8 cellular contexts compared by ENCODE assay signal in the genomic region with DNA sequence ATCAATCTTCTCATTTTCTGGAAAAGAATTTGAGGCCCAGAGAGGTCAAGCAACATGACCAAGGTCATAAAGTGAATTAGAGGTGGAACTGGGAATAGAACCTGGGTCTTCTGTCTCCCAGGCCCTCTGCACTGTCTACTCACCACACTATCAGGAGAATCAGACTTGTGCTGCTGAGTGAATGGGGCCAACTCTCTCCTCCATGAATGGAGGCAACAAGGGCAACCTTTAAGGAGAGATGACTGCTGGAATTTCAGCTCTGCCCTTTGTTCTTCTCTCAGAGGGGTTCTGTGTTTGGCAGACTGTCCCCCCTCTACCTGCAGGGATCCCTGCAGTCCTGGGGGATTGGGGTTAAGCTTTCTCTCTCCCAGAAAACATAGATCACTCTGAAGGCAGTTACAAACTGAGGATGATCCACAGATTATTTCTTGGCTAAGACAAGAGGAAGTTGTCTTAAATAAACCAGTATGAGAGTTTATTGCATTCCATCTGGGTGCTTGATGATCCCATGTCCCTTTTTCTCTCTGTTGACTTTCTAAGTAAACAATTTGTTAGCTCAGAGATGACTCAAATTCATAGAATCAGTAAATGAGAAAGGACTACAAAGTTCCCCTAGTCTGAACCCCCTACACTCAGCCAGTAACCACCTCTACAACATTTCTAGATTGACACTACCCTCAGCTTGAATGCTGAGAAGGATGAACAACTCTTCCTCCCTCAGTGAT.
DNase-seq lines count a peak whose midpoint lies in the region; ATAC-seq, FAIRE-seq and TF ChIP-seq lines count a peak whose summit lies in the region.

No MANE protein-coding gene starts in this region.

- peaks cover 8% of the 10 kb centered on the region for H3K9me3 Mint-ChIP-seq in dendritic cell treated with granulocyte-macrophage colony-stimulating factor and Interleukin-4, amounts not matched to agents 40 ng/mL and 50 ng/mL, for 4 days
- H3K9me3 Mint-ChIP-seq in natural killer cell, result no peaks in the 10 kb centered on the region

- peaks cover 52% of the 10 kb centered on the region for H3K4me1 Mint-ChIP-seq in dendritic cell treated with granulocyte-macrophage colony-stimulating factor and Interleukin-4, amounts not matched to agents 40 ng/mL and 50 ng/mL, for 4 days (ENCODE audit: low read depth)
- H3K4me1 Mint-ChIP-seq in natural killer cell, result peaks cover 34 to 40% of the 10 kb centered on the region in 2 donors

- H3K27me3 Mint-ChIP-seq in dendritic cell treated with granulocyte-macrophage colony-stimulating factor and Interleukin-4, amounts not matched to agents 40 ng/mL and 50 ng/mL, for 4 days, result no peaks in the 10 kb centered on the region
- no peaks in the 10 kb centered on the region for H3K27me3 Mint-ChIP-seq in natural killer cell (ENCODE audit: low read depth in 2 of 2)

- peak; percentile 14 for FAIRE-seq in GM12892 (lab: Jason Lieb, UNC)

- ATAC-seq in natural killer cell, result no peak
- no peak for ATAC-seq in HG03039 (IDR thresholded peaks at IDR 0.05; ENCODE audit: unreplicated experiment)

- no peak overlapping the region for H3K4me3 Mint-ChIP-seq in dendritic cell treated with granulocyte-macrophage colony-stimulating factor and Interleukin-4, amounts not matched to agents 40 ng/mL and 50 ng/mL, for 4 days
- H3K4me3 Mint-ChIP-seq in natural killer cell, result no peak overlapping the region

- H3K27ac Mint-ChIP-seq in dendritic cell treated with granulocyte-macrophage colony-stimulating factor and Interleukin-4, amounts not matched to agents 40 ng/mL and 50 ng/mL, for 4 days, result peak overlapping the region; percentile 97
- peak overlapping the region; percentile 92 to 95 for H3K27ac Mint-ChIP-seq in natural killer cell

- intact Hi-C loops in dendritic cell treated with granulocyte-macrophage colony-stimulating factor and Interleukin-4, amounts not matched to agents 40 ng/mL and 50 ng/mL, for 4 days (cut with micrococcal nuclease), result no loop called here
- intact Hi-C loops in natural killer cell (cut with micrococcal nuclease), result loop anchor here (2.0 to 10.0 kb wide), 4 partner anchors 18 to 184 kb away; no protein-coding TSS in a partner anchor

- TF ChIP-seq POLR2A in GM12892 (IDR thresholded peaks at IDR 0.05; ENCODE audit: low read depth, low read length), result no peak

- TF ChIP-seq CTCF in natural killer cell (IDR thresholded peaks at IDR 0.05), result no peak

- DNase-seq in GM12892 (ENCODE audit: insufficient read length) (no peak), NCI-H69 (lab: John Stamatoyannopoulos, UW) (peak; percentile 65), natural killer cell (no peak), NCI-H146 treated with DMSO at 0.1 percent for 48 hours (lab: John Stamatoyannopoulos, UW; ENCODE audit: unreplicated experiment) (no peak), GM19238 (ENCODE audit: insufficient read length, low spot score) (no peak)
- no peak for DNase-seq in activated CD8-positive, alpha-beta memory T cell treated with anti-CD3 and anti-CD28 coated beads, Interleukin-2, amount 50 U/mL, for 48 hours

- no peaks in the 10 kb centered on the region for H3K36me3 Mint-ChIP-seq in dendritic cell treated with granulocyte-macrophage colony-stimulating factor and Interleukin-4, amounts not matched to agents 40 ng/mL and 50 ng/mL, for 4 days (ENCODE audit: low read depth)
- no peaks in the 10 kb centered on the region for H3K36me3 Mint-ChIP-seq in natural killer cell
